Comparison of ENCODE assay signal across 8 cellular contexts in the genomic region with DNA sequence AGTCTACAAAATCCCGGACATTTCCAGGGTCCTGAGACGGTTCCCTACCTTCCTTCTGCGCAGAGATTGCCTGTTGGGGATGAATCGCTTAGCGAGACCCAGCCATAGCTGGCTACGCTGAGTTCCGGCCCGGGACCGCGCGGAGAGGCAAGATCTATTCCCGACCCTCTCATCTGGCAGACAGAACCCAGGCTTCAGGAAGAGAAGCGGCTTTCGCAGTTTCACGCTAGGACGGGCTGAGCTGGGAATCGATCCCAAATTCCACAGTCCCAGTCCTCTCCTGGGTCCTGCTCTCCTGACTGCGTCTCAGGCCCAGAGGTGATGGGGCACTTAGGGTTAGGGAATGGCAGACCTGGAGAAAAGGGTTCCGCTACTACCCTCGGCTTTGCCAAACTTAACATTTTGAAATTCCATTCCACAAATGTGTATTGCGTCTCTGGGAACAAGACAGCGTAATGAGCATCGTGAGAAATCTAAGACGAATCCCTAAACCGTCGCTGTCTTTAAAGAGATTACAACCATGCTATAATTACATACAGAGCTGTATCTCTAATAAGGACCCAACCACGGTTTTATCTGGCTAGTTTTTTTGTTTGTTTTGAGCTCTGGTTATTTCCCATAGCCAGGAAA. TPM values are rescaled to one million over a fixed set of nuclear protein-coding genes. Genes with fewer than 3 reads are reported as not detected.
DNase-seq lines count a peak whose midpoint lies in the region; ATAC-seq lines count a peak whose summit lies in the region.

No MANE protein-coding gene starts in this region.

- no CpG with 5 or more reads among the region's 27 CpGs for WGBS in trophoblast cell (ENCODE audit: extremely low coverage, insufficient coverage, insufficient read length)

- H3K36me3 ChIP-seq in H7 (replicated peaks; ENCODE audit: control insufficient read depth, insufficient read depth, low read length) (peaks cover 2% of the 10 kb centered on the region; the same call in 1 of the 2 replicates), trophoblast cell (ENCODE audit: control insufficient read depth in 1 of 2, insufficient read depth in 2 of 2, low read length in 2 of 2) (peaks cover 24 to 28% of the 10 kb centered on the region in 2 experiments)

- peaks cover 22% of the 10 kb centered on the region for H3K4me1 Mint-ChIP-seq in activated T-helper 2 cell treated with anti-CD3 and anti-CD28 coated beads, Interferon-gamma antibody, Interleukin-2, Interleukin-4, amounts not matched to agents 10 μg/mL and 5 μg/mL and 100 μg/mL, durations not matched to agents 14 hours and 24 hours and 36 hours (ENCODE audit: low read depth)

- peak overlapping the region; percentile 61 for H3K4me3 ChIP-seq in H7 (ENCODE audit: insufficient read depth, low read depth, low read length)
- H3K4me3 ChIP-seq in trophoblast cell (ENCODE audit: low read depth, low read length), result no peak overlapping the region

- H3K4me1 ChIP-seq in trophoblast cell (ENCODE audit: control insufficient read depth in 1 of 2, insufficient read depth in 2 of 2, low read length in 2 of 2), result peaks cover 6 to 7% of the 10 kb centered on the region in 2 experiments

- no peak overlapping the region for H4K91ac ChIP-seq in trophoblast cell (ENCODE audit: low read depth, low read length)

- peaks cover 9% of the 10 kb centered on the region for H3K79me1 ChIP-seq in trophoblast cell (ENCODE audit: low read length)

- H4K8ac ChIP-seq in trophoblast cell (ENCODE audit: low read depth, low read length), result peak overlapping the region; percentile 27

- no peak overlapping the region for H3K27ac Mint-ChIP-seq in activated T-helper 2 cell treated with anti-CD3 and anti-CD28 coated beads, Interferon-gamma antibody, Interleukin-2, Interleukin-4, amounts not matched to agents 10 μg/mL and 5 μg/mL and 100 μg/mL, durations not matched to agents 14 hours and 24 hours and 36 hours

- H3K14ac ChIP-seq in trophoblast cell (ENCODE audit: low read length), result no peak overlapping the region

- no peak overlapping the region for H2BK12ac ChIP-seq in trophoblast cell (ENCODE audit: low read length)

- H3K9ac ChIP-seq in trophoblast cell (ENCODE audit: low read length), result no peak overlapping the region

- peak overlapping the region; percentile 56 for H3K4ac ChIP-seq in trophoblast cell (ENCODE audit: low read depth, low read length)

- peak overlapping the region; percentile 3 for H2BK120ac ChIP-seq in trophoblast cell (ENCODE audit: insufficient read depth, low read length, poor library complexity)

- peaks cover 43% of the 10 kb centered on the region for H3K27me3 Mint-ChIP-seq in activated T-helper 2 cell treated with anti-CD3 and anti-CD28 coated beads, Interferon-gamma antibody, Interleukin-2, Interleukin-4, amounts not matched to agents 10 μg/mL and 5 μg/mL and 100 μg/mL, durations not matched to agents 14 hours and 24 hours and 36 hours (ENCODE audit: low read depth)

- no peaks in the 10 kb centered on the region for H3K9me3 Mint-ChIP-seq in activated T-helper 2 cell treated with anti-CD3 and anti-CD28 coated beads, Interferon-gamma antibody, Interleukin-2, Interleukin-4, amounts not matched to agents 10 μg/mL and 5 μg/mL and 100 μg/mL, durations not matched to agents 14 hours and 24 hours and 36 hours

- peak overlapping the region; percentile 69 for H3K4me3 Mint-ChIP-seq in activated T-helper 2 cell treated with anti-CD3 and anti-CD28 coated beads, Interferon-gamma antibody, Interleukin-2, Interleukin-4, amounts not matched to agents 10 μg/mL and 5 μg/mL and 100 μg/mL, durations not matched to agents 14 hours and 24 hours and 36 hours (ENCODE audit: low read depth)

- peak overlapping the region; percentile 53 for H3K4me2 ChIP-seq in trophoblast cell (ENCODE audit: low read length)

- peak; percentile 38 for DNase-seq in H7
- DNase-seq in activated T-helper 2 cell treated with anti-CD3 and anti-CD28 coated beads, Interferon-gamma antibody, Interleukin-2, Interleukin-4, amounts not matched to agents 10 μg/mL and 5 μg/mL and 100 μg/mL, durations not matched to agents 14 hours and 24 hours and 36 hours (ENCODE audit: low spot score), result no peak
- DNase-seq in left cardiac atrium, result peak; percentile 32
- DNase-seq in trophoblast cell, result no peak
- DNase-seq in NCI-H1105 (lab: John Stamatoyannopoulos, UW), result no peak
- no peak for DNase-seq in NK-92 (lab: John Stamatoyannopoulos, UW; ENCODE audit: unreplicated experiment)
- DNase-seq in HT-29 (ENCODE audit: low spot score), result no peak

- ATAC-seq in left cardiac atrium, result peak; percentile 21 to 32
- ATAC-seq in GM18511 (IDR thresholded peaks at IDR 0.05; ENCODE audit: unreplicated experiment), result no peak

- H3K9me3 ChIP-seq in trophoblast cell (ENCODE audit: insufficient read depth, low read depth, low read length), result no peaks in the 10 kb centered on the region

- H2BK5ac ChIP-seq in trophoblast cell (ENCODE audit: low read depth, low read length, poor library complexity), result peak overlapping the region; percentile 1

- H3K27me3 ChIP-seq in H7 (ENCODE audit: control insufficient read depth, insufficient read depth, low read length) (peaks cover 11% of the 10 kb centered on the region; the same call in 1 of the 2 replicates), trophoblast cell (ENCODE audit: insufficient read depth, low read length) (no peaks in the 10 kb centered on the region)

- intact Hi-C loops in activated T-helper 2 cell treated with anti-CD3 and anti-CD28 coated beads, Interferon-gamma antibody, Interleukin-2, Interleukin-4, amounts not matched to agents 10 μg/mL and 5 μg/mL and 100 μg/mL, durations not matched to agents 14 hours and 24 hours and 36 hours (cut with micrococcal nuclease), result loop anchor here (2.0 kb wide), 1 partner anchor 59 kb away; no protein-coding TSS in a partner anchor
- intact Hi-C loops in left cardiac atrium (cut with DNase I), result loop anchor here (2.0 to 10.0 kb wide), 2 partner anchors 57 to 59 kb away; no protein-coding TSS in a partner anchor

- no peak overlapping the region for H3K27ac ChIP-seq in trophoblast cell (ENCODE audit: low read depth, low read length)

- H4K12ac ChIP-seq in trophoblast cell (ENCODE audit: low read depth, low read length), result no peak overlapping the region

- peaks cover 5% of the 10 kb centered on the region for H3K79me2 ChIP-seq in trophoblast cell (ENCODE audit: control insufficient read depth, insufficient read depth, low read length, poor library complexity)

- H3K23ac ChIP-seq in trophoblast cell (ENCODE audit: low read length), result no peak overlapping the region

- no peak overlapping the region for H2AFZ ChIP-seq in trophoblast cell (ENCODE audit: insufficient read depth, low read length, poor library complexity)

- H3K18ac ChIP-seq in trophoblast cell (ENCODE audit: low read length), result peak overlapping the region; percentile 8

- H3K36me3 Mint-ChIP-seq in activated T-helper 2 cell treated with anti-CD3 and anti-CD28 coated beads, Interferon-gamma antibody, Interleukin-2, Interleukin-4, amounts not matched to agents 10 μg/mL and 5 μg/mL and 100 μg/mL, durations not matched to agents 14 hours and 24 hours and 36 hours (ENCODE audit: low read depth), result no peaks in the 10 kb centered on the region

- H2AK5ac ChIP-seq in trophoblast cell (ENCODE audit: low read length), result peak overlapping the region; percentile 19

RNA-seq across cellular contexts. Expression of gene PTPN21, which starts 2.8 kb away (rescaled TPM):
- total RNA-seq in H7 (2014; rRNA removed; shearing (Covaris generic)), result 3.5 and 6.1 TPM in 2 replicates
- total RNA-seq in activated T-helper 2 cell treated with anti-CD3 and anti-CD28 coated beads, Interferon-gamma antibody, Interleukin-2, Interleukin-4, amounts not matched to agents 10 μg/mL and 5 μg/mL and 100 μg/mL, durations not matched to agents 14 hours and 24 hours and 36 hours, result 0.32 and 0.34 TPM in 2 replicates
- 10 to 100 TPM; 33.5 to 35.0 TPM for total RNA-seq in left cardiac atrium
- 119 and 131 TPM in 2 replicates for polyA plus RNA-seq in trophoblast cell (2013)
- 2.1 and 3.3 TPM in 2 replicates for total RNA-seq in HT-29 (2014; rRNA removed; shearing (Covaris generic))

RNA-seq across cellular contexts. Expression of gene ZC3H14, which starts 10.8 kb away (rescaled TPM):
- total RNA-seq in H7 (2014; rRNA removed; shearing (Covaris generic)), result 65.6 and 69.3 TPM in 2 replicates
- 59.8 and 60.3 TPM in 2 replicates for total RNA-seq in activated T-helper 2 cell treated with anti-CD3 and anti-CD28 coated beads, Interferon-gamma antibody, Interleukin-2, Interleukin-4, amounts not matched to agents 10 μg/mL and 5 μg/mL and 100 μg/mL, durations not matched to agents 14 hours and 24 hours and 36 hours
- 10 to 100 TPM; 38.0 to 41.4 TPM for total RNA-seq in left cardiac atrium
- polyA plus RNA-seq in trophoblast cell (2013), result 92.2 and 93.7 TPM in 2 replicates
- total RNA-seq in HT-29 (2014; rRNA removed; shearing (Covaris generic)), result 17.3 and 18.2 TPM in 2 replicates

Comparison
In these comparisons a context has a peak if more than half of its experiments do, and no peak if none do; other contexts are left out.
1. DNase-seq: peak in H7 (single experiment) and left cardiac atrium (single experiment); none in activated T-helper 2 cell treated with anti-CD3 and anti-CD28 coated beads, Interferon-gamma antibody, Interleukin-2, Interleukin-4, amounts not matched to agents 10 μg/mL and 5 μg/mL and 100 μg/mL, durations not matched to agents 14 hours and 24 hours and 36 hours (single experiment), trophoblast cell (0 of 2), NCI-H1105 (single experiment), NK-92 (single experiment) and HT-29 (single experiment).